In genomic region chr16:87486713-87487112, GRCh38 we compare ENCODE assay signal across 8 cellular contexts. TPM values are rescaled to one million over a fixed set of nuclear protein-coding genes. Genes with fewer than 3 reads are reported as not detected.
A peak's percentile ranks its signal among the peaks of the same experiment; 100 is the strongest.
DNase-seq lines count a peak whose midpoint lies in the region; ATAC-seq and TF ChIP-seq lines count a peak whose summit lies in the region.
"Not testable (repeated sequence)": the region's sequence is repeated elsewhere in the genome, so short reads cannot be mapped to it uniquely, and the experiment has no call there.

No MANE protein-coding gene starts in this region.

- H3K4me1 Mint-ChIP-seq in Calu3 (ENCODE audit: low read depth, unreplicated experiment): peaks cover 67% of the 10 kb centered on the region
- peaks cover 87% of the 10 kb centered on the region for H3K4me1 Mint-ChIP-seq in activated naive CD8-positive, alpha-beta T cell (ENCODE audit: low read depth)
- peaks cover 70% of the 10 kb centered on the region for H3K4me1 Mint-ChIP-seq in dendritic cell treated with granulocyte-macrophage colony-stimulating factor and Interleukin-4, amounts not matched to agents 40 ng/mL and 50 ng/mL, for 4 days (ENCODE audit: low read depth)

- DNase-seq in Calu3; cardiac muscle cell (ENCODE audit: low read depth in 1 of 2, low spot score in 1 of 2); psoas muscle; suprapubic skin (ENCODE audit: low spot score in 2 of 2): not testable (repeated sequence)
- DNase-seq in SJCRH30: peak; percentile 26 to 56

- H3K27ac ChIP-seq in SJCRH30: not testable (repeated sequence)
- H3K27ac ChIP-seq in cardiac muscle cell: peak overlapping the region; percentile 41
- H3K27ac ChIP-seq in mucosa of rectum (ENCODE audit: low read depth in 2 of 2, low read length in 2 of 2): peak overlapping the region in 1 of 2 donors; percentile 45
- H3K27ac ChIP-seq in psoas muscle: peak overlapping the region; percentile 4
- peak overlapping the region; percentile 59 for H3K27ac ChIP-seq in suprapubic skin

- 47 to 52% (median 49%) methylated on average over 4 of the region's 4 CpGs for WGBS in psoas muscle, 3 donors
- 29% methylated on average over 4 of the region's 4 CpGs for WGBS in suprapubic skin

- intact Hi-C loops in Calu3 (cut with micrococcal nuclease; ENCODE audit: unreplicated experiment); dendritic cell treated with granulocyte-macrophage colony-stimulating factor and Interleukin-4, amounts not matched to agents 40 ng/mL and 50 ng/mL, for 4 days (cut with micrococcal nuclease); psoas muscle (cut with DNase I): not testable (repeated sequence)

- not testable (repeated sequence) for H3K9ac ChIP-seq in mucosa of rectum (ENCODE audit: low read depth in 1 of 2, low read length in 2 of 2)

- not testable (repeated sequence) for ATAC-seq in psoas muscle

- H3K27me3 Mint-ChIP-seq in Calu3 (ENCODE audit: unreplicated experiment); activated naive CD8-positive, alpha-beta T cell: not testable (repeated sequence)
- H3K27me3 Mint-ChIP-seq in dendritic cell treated with granulocyte-macrophage colony-stimulating factor and Interleukin-4, amounts not matched to agents 40 ng/mL and 50 ng/mL, for 4 days: peaks cover 14% of the 10 kb centered on the region

- not testable (repeated sequence) for H3K27ac Mint-ChIP-seq in Calu3 (ENCODE audit: unreplicated experiment)
- H3K27ac Mint-ChIP-seq in activated naive CD8-positive, alpha-beta T cell: peak overlapping the region; percentile 92
- peak overlapping the region; percentile 62 for H3K27ac Mint-ChIP-seq in dendritic cell treated with granulocyte-macrophage colony-stimulating factor and Interleukin-4, amounts not matched to agents 40 ng/mL and 50 ng/mL, for 4 days

- H3K36me3 ChIP-seq in SJCRH30; cardiac muscle cell; mucosa of rectum (ENCODE audit: control insufficient read depth in 2 of 2, insufficient read depth in 2 of 2, low read length in 2 of 2); psoas muscle (ENCODE audit: insufficient read depth in 1 of 2, low read depth in 1 of 2); suprapubic skin: not testable (repeated sequence)

- peak overlapping the region; percentile 81 for H3K4me3 Mint-ChIP-seq in Calu3 (ENCODE audit: low read depth, unreplicated experiment)
- H3K4me3 Mint-ChIP-seq in activated naive CD8-positive, alpha-beta T cell: peak overlapping the region; percentile 71
- not testable (repeated sequence) for H3K4me3 Mint-ChIP-seq in dendritic cell treated with granulocyte-macrophage colony-stimulating factor and Interleukin-4, amounts not matched to agents 40 ng/mL and 50 ng/mL, for 4 days

- H3K9me3 ChIP-seq in SJCRH30 (replicated peaks); cardiac muscle cell (ENCODE audit: low read depth); mucosa of rectum (ENCODE audit: control insufficient read depth in 2 of 2, low read length in 2 of 2); psoas muscle; suprapubic skin: not testable (repeated sequence)

- H3K27me3 ChIP-seq in SJCRH30; cardiac muscle cell; mucosa of rectum (ENCODE audit: control insufficient read depth in 2 of 2, insufficient read depth in 2 of 2, low read length in 2 of 2); psoas muscle (ENCODE audit: insufficient read depth in 3 of 3, low read length in 2 of 3); suprapubic skin: not testable (repeated sequence)

- BruUV-seq in Calu3 (replicated peaks; lab: Mats Ljungman, UMichigan): not testable (repeated sequence)

- not testable (repeated sequence) for TF ChIP-seq POLR2A in suprapubic skin (IDR thresholded peaks at IDR 0.05)

- CTCF ChIA-PET in Calu3 (lab: Charles Lee): interaction anchor here (0.6 to 1.7 kb wide), 9 partner anchors 16 to 337 kb away, joined by 3 to 6 read pairs (median 4); no protein-coding TSS in a partner anchor

- not testable (repeated sequence) for H3K9me3 Mint-ChIP-seq in Calu3 (ENCODE audit: low read depth, unreplicated experiment); activated naive CD8-positive, alpha-beta T cell (ENCODE audit: low read depth); dendritic cell treated with granulocyte-macrophage colony-stimulating factor and Interleukin-4, amounts not matched to agents 40 ng/mL and 50 ng/mL, for 4 days

- peaks cover 43% of the 10 kb centered on the region for H3K36me3 Mint-ChIP-seq in Calu3 (ENCODE audit: insufficient read depth, unreplicated experiment)
- H3K36me3 Mint-ChIP-seq in activated naive CD8-positive, alpha-beta T cell: peaks cover 10% of the 10 kb centered on the region
- peaks cover 38% of the 10 kb centered on the region for H3K36me3 Mint-ChIP-seq in dendritic cell treated with granulocyte-macrophage colony-stimulating factor and Interleukin-4, amounts not matched to agents 40 ng/mL and 50 ng/mL, for 4 days (ENCODE audit: low read depth)

- TF ChIP-seq EP300 in suprapubic skin (IDR thresholded peaks at IDR 0.05): not testable (repeated sequence)

- not testable (repeated sequence) for H3K4me3 ChIP-seq in SJCRH30, cardiac muscle cell, psoas muscle, suprapubic skin
- H3K4me3 ChIP-seq in mucosa of rectum (ENCODE audit: low read length in 2 of 2): peak overlapping the region; percentile 56 to 65

- TF ChIP-seq CTCF in Calu3 (IDR thresholded peaks at IDR 0.05; ENCODE audit: unreplicated experiment); cardiac muscle cell (IDR thresholded peaks at IDR 0.05; ENCODE audit: low read depth, low read length); psoas muscle (IDR thresholded peaks at IDR 0.05); suprapubic skin (IDR thresholded peaks at IDR 0.05): not testable (repeated sequence)

- not testable (repeated sequence) for H3K4me1 ChIP-seq in SJCRH30
- H3K4me1 ChIP-seq in cardiac muscle cell (ENCODE audit: low read depth) (peaks cover 42% of the 10 kb centered on the region), mucosa of rectum (ENCODE audit: control insufficient read depth in 2 of 2, insufficient read depth in 2 of 2, low read length in 2 of 2) (peaks cover 30 to 66% of the 10 kb centered on the region in 2 donors), psoas muscle (peaks cover 79% of the 10 kb centered on the region), suprapubic skin (peaks cover 97% of the 10 kb centered on the region)

RNA-seq across cellular contexts. Expression of gene ZCCHC14, which starts 6.1 kb away (rescaled TPM):
- total RNA-seq in Calu3 (2022): 41.3 and 45.4 TPM in 2 replicates
- total RNA-seq in SJCRH30 (2014; rRNA removed; shearing (Covaris generic)): 5.9 and 7.5 TPM in 2 replicates
- total RNA-seq in cardiac muscle cell: 10.7 and 23.2 TPM in 2 replicates
- polyA plus RNA-seq in cardiac muscle cell: 7.9 and 8.2 TPM in 2 replicates
- 10 to 100 TPM; 14.6 to 17.3 (median 15.8) TPM for total RNA-seq in psoas muscle
- 10 to 100 TPM in 1 of 3 donors, 1 to 10 TPM in 2; 5.8 to 12.1 (median 6.0) TPM for polyA plus RNA-seq in psoas muscle
- 10 to 100 TPM; 21.8 to 64.0 (median 28.8) TPM for total RNA-seq in suprapubic skin
